ENCODE assay signal across 19 cellular contexts in the genomic region with DNA sequence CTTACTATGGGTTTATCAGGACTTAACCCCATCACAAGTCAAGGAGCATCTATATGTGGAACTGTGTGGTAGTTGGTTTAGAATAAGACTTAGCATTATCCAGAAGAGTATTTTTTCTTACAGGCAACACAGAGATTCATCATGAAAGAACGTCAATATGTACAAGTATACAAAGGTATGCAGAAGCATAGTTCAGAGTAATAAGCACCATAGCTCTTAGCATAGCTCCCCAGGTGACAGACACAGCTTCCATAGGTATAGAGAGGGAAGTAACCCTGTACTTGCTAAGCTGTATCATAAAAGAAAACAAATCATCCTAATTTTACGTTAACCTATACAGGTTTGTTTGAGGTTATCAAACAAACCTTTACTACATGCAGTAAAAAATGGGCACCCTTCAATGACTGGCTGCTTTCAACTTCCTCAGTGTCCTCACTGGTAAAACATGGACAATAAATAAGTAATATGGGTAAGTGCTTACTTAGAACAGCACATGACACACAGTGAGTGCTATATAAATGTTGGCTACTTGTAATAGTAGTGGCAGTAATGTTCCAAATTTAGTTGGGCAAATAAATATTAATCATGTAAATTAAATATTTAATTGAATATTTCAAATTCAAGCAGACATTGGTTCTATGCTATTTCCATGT. TPM values are rescaled to one million over a fixed set of nuclear protein-coding genes. Genes with fewer than 3 reads are reported as not detected.
DNase-seq lines count a peak whose midpoint lies in the region; ATAC-seq, FAIRE-seq and TF ChIP-seq lines count a peak whose summit lies in the region.
"Had no signal": no experiment of that assay in that cellular context is flagged by ENCODE, and none has a peak within 500 bp of the region (broad histone marks: within the 10 kb centered on the region; RNA-seq: fewer than 3 reads in every experiment).

No MANE protein-coding gene starts in this region.

- FAIRE-seq in D721Med (lab: Jason Lieb, UNC): peak; percentile 56
- peak; percentile 10 for FAIRE-seq in colon (lab: Jason Lieb, UNC)
- FAIRE-seq: A204.1, G401.6, GM12892, GM18507, H54 had no signal

- H3K4me1 ChIP-seq in lower lobe of right lung: no peaks in the 10 kb centered on the region
- H3K4me1 ChIP-seq: Caco-2 had no signal

- H3K36me3 ChIP-seq in lower lobe of right lung: peaks cover 61% of the 10 kb centered on the region

- no peak overlapping the region for H3K4me3 ChIP-seq in lower lobe of right lung
- H3K4me3 ChIP-seq: GM23338 had no signal

- intact Hi-C loops in lower lobe of right lung (cut with DNase I): no loop called here

- TF ChIP-seq CTCF in D721Med (IDR thresholded peaks at IDR 0.05; ENCODE audit: insufficient read depth, missing control alignments) (no peak), lower lobe of right lung (IDR thresholded peaks at IDR 0.05) (no peak)

- DNase-seq in D721Med (ENCODE audit: insufficient read length, low spot score) (no peak), DMS153 (lab: John Stamatoyannopoulos, UW) (peak; percentile 72), lower lobe of right lung (no peak), GDM1 (lab: John Stamatoyannopoulos, UW) (no peak), amniotic stem cell (lab: John Stamatoyannopoulos, UW) (no peak), mesenteric fat pad (ENCODE audit: low spot score) (no peak)
- DNase-seq: AML-193; Caco-2; CD4-positive, alpha-beta T cell; DMS53; HCEC 1CT had no signal

- no peaks in the 10 kb centered on the region for H3K9me3 ChIP-seq in lower lobe of right lung
- H3K9me3 ChIP-seq: Caco-2 had no signal

- no peaks in the 10 kb centered on the region for H3K27me3 ChIP-seq in lower lobe of right lung (ENCODE audit: low read depth)

- ATAC-seq in lower lobe of right lung: peak; percentile 34 to 72
- ATAC-seq: GM23338 had no signal

- H3K27ac ChIP-seq in lower lobe of right lung: no peak overlapping the region
- H3K27ac ChIP-seq: C4-2B had no signal

RNA-seq across cellular contexts. Expression of gene PTPN21, which starts 50.9 kb away (rescaled TPM):
- total RNA-seq in lower lobe of right lung (47.6 TPM), mesenteric fat pad (27.7 TPM)
- total RNA-seq: CD4-positive, alpha-beta T cell had no signal

RNA-seq across cellular contexts. Expression of gene ZC3H14, which starts 59.0 kb away (rescaled TPM):
- total RNA-seq in lower lobe of right lung (67.3 TPM), mesenteric fat pad (50.8 TPM)
